12 cellular contexts compared by ENCODE assay signal in the genomic region with DNA sequence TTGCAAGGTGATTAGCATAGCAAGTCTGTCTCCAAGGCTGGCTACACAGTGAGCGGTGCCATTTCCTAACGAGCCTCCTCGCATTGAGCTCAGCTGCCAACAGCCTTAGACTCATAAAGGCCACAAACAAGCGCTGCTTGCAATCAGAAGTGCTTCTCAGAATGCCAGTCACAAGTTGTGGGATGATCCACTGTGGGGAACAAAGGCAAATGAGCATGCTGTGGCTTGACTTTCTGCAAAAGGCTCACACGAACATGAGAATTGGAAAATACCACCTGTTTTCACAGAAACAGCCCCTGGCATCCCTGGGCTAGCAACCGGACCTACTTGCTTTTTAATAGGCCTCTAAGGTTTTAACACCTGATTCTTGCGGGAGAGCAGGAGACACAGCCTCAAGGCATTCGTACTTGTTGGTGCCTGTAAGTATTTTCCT.
DNase-seq lines count a peak whose midpoint lies in the region; ATAC-seq and TF ChIP-seq lines count a peak whose summit lies in the region.
"Had no signal": no experiment of that assay in that cellular context is flagged by ENCODE, and none has a peak within 500 bp of the region (broad histone marks: within the 10 kb centered on the region; RNA-seq: fewer than 3 reads in every experiment).

No MANE protein-coding gene starts in this region.

- no peaks in the 10 kb centered on the region for H3K27me3 ChIP-seq in right atrium auricular region

- H3K27ac ChIP-seq in right atrium auricular region: peak overlapping the region; percentile 32 to 47

- no peak for ATAC-seq in HG02870 (IDR thresholded peaks at IDR 0.05; ENCODE audit: unreplicated experiment)

- no peaks in the 10 kb centered on the region for H3K9me3 ChIP-seq in right atrium auricular region

- H3K4me1 ChIP-seq in right atrium auricular region: peaks cover 0 to 82% of the 10 kb centered on the region in 2 donors

- no peak for TF ChIP-seq CTCF in right atrium auricular region (IDR thresholded peaks at IDR 0.05)

- H3K4me3 ChIP-seq in right atrium auricular region: no peak overlapping the region

- intact Hi-C loops in posterior vena cava (cut with DNase I): no loop called here

- H3K36me3 ChIP-seq in right atrium auricular region: peaks cover 41% of the 10 kb centered on the region

- DNase-seq in C1 segment of cervical spinal cord (lab: John Stamatoyannopoulos, UW) (peak in 10 of 14 donors; percentile 19 to 82 (median 62)), amygdala (lab: John Stamatoyannopoulos, UW) (peak in 49 of 56 donors; percentile 27 to 87 (median 65)), right atrium auricular region (ENCODE audit: low spot score) (no peak), posterior vena cava (ENCODE audit: low spot score) (peak; percentile 52), NCI-H2196 (lab: John Stamatoyannopoulos, UW; ENCODE audit: unreplicated experiment) (no peak), NCI-H1436 treated with DMSO at 0.1 percent for 48 hours (lab: John Stamatoyannopoulos, UW) (no peak), SW480 (ENCODE audit: low spot score) (no peak)
- DNase-seq: activated CD4-positive, alpha-beta memory T cell treated with anti-CD3 and anti-CD28 coated beads for 36 hours; activated naive CD4-positive, alpha-beta T cell treated with anti-CD3 and anti-CD28 coated beads, Interleukin-2, amount 50 U/mL, for 16 hours; effector CD4-positive, alpha-beta T cell; NCI-H1048 had no signal

Comparison
In these comparisons a context has a peak if more than half of its experiments do, and no peak if none do; other contexts are left out.
1. DNase-seq: peak in C1 segment of cervical spinal cord (10 of 14), amygdala (49 of 56) and posterior vena cava (single experiment); none in right atrium auricular region (single experiment), NCI-H2196 (single experiment), NCI-H1436 treated with DMSO at 0.1 percent for 48 hours (single experiment) and SW480 (single experiment).